ENCODE assay signal across 1 cellular context in the genomic region with DNA sequence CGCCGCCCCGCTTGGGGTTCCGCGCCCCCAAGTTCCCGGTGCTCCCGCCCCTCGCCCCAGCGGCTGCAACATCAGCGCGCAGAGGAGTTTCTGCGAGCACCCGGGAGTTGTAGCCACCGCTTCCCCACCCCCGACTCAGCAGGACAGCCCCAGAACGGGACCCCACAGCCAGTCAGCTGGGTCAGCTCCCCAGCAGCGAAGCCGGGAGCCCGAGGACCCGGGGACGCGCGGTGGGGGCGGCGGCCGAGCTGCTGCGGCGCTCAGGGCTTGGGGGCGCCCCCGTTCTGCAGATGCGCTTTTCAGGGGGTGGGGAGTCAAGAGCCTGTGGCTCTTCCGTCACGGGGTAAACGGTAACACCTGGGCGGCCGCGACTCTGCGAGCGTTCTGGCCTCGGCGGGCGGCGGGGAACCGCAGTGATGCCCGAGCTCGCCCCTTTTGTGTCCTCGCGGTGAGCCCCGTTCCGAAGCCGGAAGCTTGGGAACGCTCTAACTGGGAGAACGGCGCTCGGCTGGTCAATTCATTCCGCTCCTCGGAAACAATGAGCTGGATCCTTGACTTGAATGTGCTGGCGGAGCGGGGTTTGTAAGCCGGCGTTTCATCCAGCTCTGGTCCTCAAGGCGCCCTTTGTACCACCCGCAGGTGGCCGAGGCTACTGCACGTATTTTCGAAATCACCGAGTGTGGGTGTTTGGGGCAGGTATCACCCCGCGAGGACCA.
A peak's percentile ranks its signal among the peaks of the same experiment; 100 is the strongest.
TF ChIP-seq lines count a peak whose summit lies in the region.

No MANE protein-coding gene starts in this region.

TF ChIP-seq in HEK293, 187 proteins besides CTCF, POLR2A, EP300 and RAD21 (continued from another document):
- TF ChIP-seq ZNF664 (tag by site-specific recombination; IDR thresholded peaks at IDR 0.05) (no peak), KLF1 (tag by site-specific recombination; IDR thresholded peaks at IDR 0.05) (peak; percentile 28; the same call in 1 of the 2 replicates), SCRT2 (tag by site-specific recombination; IDR thresholded peaks at IDR 0.05) (peak; percentile 82), PATZ1 (tag by site-specific recombination; IDR thresholded peaks at IDR 0.05) (peak; percentile 89), ZNF341 (tag by site-specific recombination; IDR thresholded peaks at IDR 0.05; ENCODE audit: low read depth) (peak; percentile 99), ZNF701 (tag by site-specific recombination; IDR thresholded peaks at IDR 0.05) (no peak), ZBTB10 (tag by site-specific recombination; IDR thresholded peaks at IDR 0.05) (peak; percentile 92), ZNF2 (tag by site-specific recombination; IDR thresholded peaks at IDR 0.05) (peak; percentile 72; the same call in 1 of the 2 replicates), ZNF426 (tag by site-specific recombination; IDR thresholded peaks at IDR 0.05) (no peak), ZNF501 (tag by site-specific recombination; IDR thresholded peaks at IDR 0.05) (0 out of 2 replicates have a peak, but pooled peaks have one; percentile 79), INSM2 (tag by site-specific recombination; IDR thresholded peaks at IDR 0.05) (0 out of 2 replicates have a peak, but pooled peaks have one; percentile 10), ZNF391 (tag by site-specific recombination; IDR thresholded peaks at IDR 0.05; ENCODE audit: borderline replicate concordance, low read depth) (peak; percentile 39; the same call in 1 of the 2 replicates), ZNF335 (tag by site-specific recombination; conservative IDR thresholded peaks at IDR 0.05) (peak; percentile 95), ZBTB17 (tag by site-specific recombination; IDR thresholded peaks at IDR 0.05) (peak; percentile 94), ZIC2 (tag by site-specific recombination; IDR thresholded peaks at IDR 0.05) (peak; percentile 77), ZXDB (tag by site-specific recombination; IDR thresholded peaks at IDR 0.05) (peak; percentile 98), ZNF555 (tag by site-specific recombination; conservative IDR thresholded peaks at IDR 0.05) (no peak), KLF9 (tag by site-specific recombination; IDR thresholded peaks at IDR 0.05; ENCODE audit: low read depth) (peak; percentile 59; the same call in 1 of the 2 replicates), ZFHX2 (tag by site-specific recombination; conservative IDR thresholded peaks at IDR 0.05) (peak; percentile 14; the same call in 1 of the 2 replicates), ZNF610 (tag by site-specific recombination; IDR thresholded peaks at IDR 0.05; ENCODE audit: borderline replicate concordance) (no peak; the same call in none of the 2 replicates), ZNF654 (tag by site-specific recombination; IDR thresholded peaks at IDR 0.05; ENCODE audit: low read depth) (no peak), ZFP37 (tag by site-specific recombination; IDR thresholded peaks at IDR 0.05) (peak; percentile 86), ZBTB20 (tag by site-specific recombination; IDR thresholded peaks at IDR 0.05) (peak; percentile 95), SP7 (tag by site-specific recombination; IDR thresholded peaks at IDR 0.05) (peak; percentile 64; the same call in 1 of the 2 replicates), KLF8 (tag by site-specific recombination; IDR thresholded peaks at IDR 0.05) (peak; percentile 54; the same call in 1 of the 2 replicates), ZNF600 (tag by site-specific recombination; IDR thresholded peaks at IDR 0.05) (peak; percentile 97), ZNF24 (tag by site-specific recombination; IDR thresholded peaks at IDR 0.05) (peak; percentile 56; the same call in 1 of the 2 replicates), ZEB2 (tag by site-specific recombination; IDR thresholded peaks at IDR 0.05) (peak; percentile 88), ZBTB8A (tag by site-specific recombination; IDR thresholded peaks at IDR 0.05) (peak; percentile 93), ZNF394 (tag by site-specific recombination; IDR thresholded peaks at IDR 0.05; ENCODE audit: borderline replicate concordance) (no peak), SP2 (tag by site-specific recombination; IDR thresholded peaks at IDR 0.05) (0 out of 2 replicates have a peak, but pooled peaks have one; percentile 9), ZNF629 (tag by site-specific recombination; IDR thresholded peaks at IDR 0.05) (peak; percentile 67), GLIS1 (tag by site-specific recombination; IDR thresholded peaks at IDR 0.05) (peak; percentile 96), BCL11A (tag by site-specific recombination; IDR thresholded peaks at IDR 0.05; ENCODE audit: low read depth) (0 out of 2 replicates have a peak, but pooled peaks have one; percentile 26), MEIS1 (CRISPR knock-in tag; IDR thresholded peaks at IDR 0.05; ENCODE audit: borderline replicate concordance) (no peak), GLIS2 (tag by site-specific recombination; IDR thresholded peaks at IDR 0.05) (peak; percentile 95)
- TF ChIP-seq, protein P1, sequence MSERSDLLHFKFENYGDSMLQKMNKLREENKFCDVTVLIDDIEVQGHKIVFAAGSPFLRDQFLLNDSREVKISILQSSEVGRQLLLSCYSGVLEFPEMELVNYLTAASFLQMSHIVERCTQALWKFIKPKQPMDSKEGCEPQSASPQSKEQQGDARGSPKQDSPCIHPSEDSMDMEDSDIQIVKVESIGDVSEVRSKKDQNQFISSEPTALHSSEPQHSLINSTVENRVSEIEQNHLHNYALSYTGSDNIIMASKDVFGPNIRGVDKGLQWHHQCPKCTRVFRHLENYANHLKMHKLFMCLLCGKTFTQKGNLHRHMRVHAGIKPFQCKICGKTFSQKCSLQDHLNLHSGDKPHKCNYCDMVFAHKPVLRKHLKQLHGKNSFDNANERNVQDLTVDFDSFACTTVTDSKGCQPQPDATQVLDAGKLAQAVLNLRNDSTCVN (tag by site-specific recombination; optimal IDR thresholded peaks at IDR 0.05): peak; percentile 97
- TF ChIP-seq, protein P2, sequence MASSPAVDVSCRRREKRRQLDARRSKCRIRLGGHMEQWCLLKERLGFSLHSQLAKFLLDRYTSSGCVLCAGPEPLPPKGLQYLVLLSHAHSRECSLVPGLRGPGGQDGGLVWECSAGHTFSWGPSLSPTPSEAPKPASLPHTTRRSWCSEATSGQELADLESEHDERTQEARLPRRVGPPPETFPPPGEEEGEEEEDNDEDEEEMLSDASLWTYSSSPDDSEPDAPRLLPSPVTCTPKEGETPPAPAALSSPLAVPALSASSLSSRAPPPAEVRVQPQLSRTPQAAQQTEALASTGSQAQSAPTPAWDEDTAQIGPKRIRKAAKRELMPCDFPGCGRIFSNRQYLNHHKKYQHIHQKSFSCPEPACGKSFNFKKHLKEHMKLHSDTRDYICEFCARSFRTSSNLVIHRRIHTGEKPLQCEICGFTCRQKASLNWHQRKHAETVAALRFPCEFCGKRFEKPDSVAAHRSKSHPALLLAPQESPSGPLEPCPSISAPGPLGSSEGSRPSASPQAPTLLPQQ (tag by site-specific recombination; IDR thresholded peaks at IDR 0.05): 0 out of 2 replicates have a peak, but pooled peaks have one; percentile 45
- TF ChIP-seq, protein P3, sequence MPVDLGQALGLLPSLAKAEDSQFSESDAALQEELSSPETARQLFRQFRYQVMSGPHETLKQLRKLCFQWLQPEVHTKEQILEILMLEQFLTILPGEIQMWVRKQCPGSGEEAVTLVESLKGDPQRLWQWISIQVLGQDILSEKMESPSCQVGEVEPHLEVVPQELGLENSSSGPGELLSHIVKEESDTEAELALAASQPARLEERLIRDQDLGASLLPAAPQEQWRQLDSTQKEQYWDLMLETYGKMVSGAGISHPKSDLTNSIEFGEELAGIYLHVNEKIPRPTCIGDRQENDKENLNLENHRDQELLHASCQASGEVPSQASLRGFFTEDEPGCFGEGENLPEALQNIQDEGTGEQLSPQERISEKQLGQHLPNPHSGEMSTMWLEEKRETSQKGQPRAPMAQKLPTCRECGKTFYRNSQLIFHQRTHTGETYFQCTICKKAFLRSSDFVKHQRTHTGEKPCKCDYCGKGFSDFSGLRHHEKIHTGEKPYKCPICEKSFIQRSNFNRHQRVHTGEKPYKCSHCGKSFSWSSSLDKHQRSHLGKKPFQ (tag by site-specific recombination; IDR thresholded peaks at IDR 0.05): no peak
